ENCODE assay signal across 20 cellular contexts in genomic region chr2:126822115-126822514, GRCh38.
"Had no signal": no experiment of that assay in that cellular context is flagged by ENCODE, and none has a peak within 500 bp of the region (broad histone marks: within the 10 kb centered on the region; RNA-seq: fewer than 3 reads in every experiment).

No MANE protein-coding gene starts in this region.

- H3K36me3 Mint-ChIP-seq: mesothelial cell of epicardium had no signal

- H3K4me1 Mint-ChIP-seq: mesothelial cell of epicardium; naive B cell; naive thymus-derived CD8-positive, alpha-beta T cell had no signal

- H3K4me3 ChIP-seq: coronary artery, esophagus squamous epithelium, gastrocnemius medialis, heart right ventricle, left lung, lower lobe of right lung, mucosa of descending colon had no signal

- H3K4me3 Mint-ChIP-seq: mesothelial cell of epicardium; naive B cell; naive thymus-derived CD8-positive, alpha-beta T cell had no signal

- H3K4me1 ChIP-seq: esophagus squamous epithelium, gastrocnemius medialis, lower lobe of right lung had no signal

- H3K36me3 ChIP-seq: esophagus squamous epithelium, gastrocnemius medialis, heart right ventricle, left lung, lower lobe of right lung had no signal

- H3K27ac Mint-ChIP-seq: mesothelial cell of epicardium, naive B cell had no signal

- H3K9me3 ChIP-seq: esophagus squamous epithelium, gastrocnemius medialis, left lung, lower lobe of right lung, mucosa of descending colon had no signal

- DNase-seq: dermis blood vessel endothelial cell; effector memory CD4-positive, alpha-beta T cell; esophagus squamous epithelium; foreskin fibroblast; foreskin melanocyte; gastrocnemius medialis; glutamatergic neuron; head of caudate nucleus; heart right ventricle; hippocampal formation; left cardiac atrium; left lung; left ventricle myocardium superior; lower lobe of right lung; mesenchymal stem cell; mucosa of descending colon; naive B cell; naive thymus-derived CD8-positive, alpha-beta T cell had no signal

- H3K27me3 ChIP-seq: esophagus squamous epithelium, gastrocnemius medialis, left lung had no signal

- H3K27ac ChIP-seq: coronary artery, esophagus squamous epithelium, gastrocnemius medialis, heart right ventricle, left lung, lower lobe of right lung had no signal
